Comparison of ENCODE assay signal across 13 cellular contexts in genomic region chr16:68486671-68487495, GRCh38. TPM values are rescaled to one million over a fixed set of nuclear protein-coding genes. Genes with fewer than 3 reads are reported as not detected.
DNase-seq lines count a peak whose midpoint lies in the region; ATAC-seq and TF ChIP-seq lines count a peak whose summit lies in the region.
"Had no signal": no experiment of that assay in that cellular context is flagged by ENCODE, and none has a peak within 500 bp of the region (broad histone marks: within the 10 kb centered on the region; RNA-seq: fewer than 3 reads in every experiment).

No MANE protein-coding gene starts in this region.

- H3K27ac Mint-ChIP-seq in stimulated activated memory B cell treated with anti-CD40 and anti-IgM and Interleukin-4, amounts not matched to agents 10 μg/mL and 1 μg/mL and 100 μg/mL, for 72 hours, result no peak overlapping the region
- H3K27ac Mint-ChIP-seq: memory B cell had no signal

- TF ChIP-seq POLR2A in Peyer's patch (IDR thresholded peaks at IDR 0.05), result no peak

- peaks cover 46% of the 10 kb centered on the region for H3K4me1 ChIP-seq in BLaER1
- H3K4me1 ChIP-seq in HUES48 (ENCODE audit: control insufficient read depth, insufficient read depth, low read length), result peaks cover 15% of the 10 kb centered on the region; the same call in 1 of the 2 replicates
- H3K4me1 ChIP-seq in Peyer's patch, result peaks cover 0 to 41% (median 4%) of the 10 kb centered on the region in 4 donors
- peaks cover 15% of the 10 kb centered on the region for H3K4me1 ChIP-seq in mesodermal cell (ENCODE audit: control insufficient read depth, insufficient read depth, low read length, poor library complexity, severe bottlenecking)

- H3K36me3 ChIP-seq in BLaER1 (no peaks in the 10 kb centered on the region), HUES48 (ENCODE audit: control insufficient read depth, insufficient read depth, low read length) (no peaks in the 10 kb centered on the region), Peyer's patch (no peaks in the 10 kb centered on the region), mesodermal cell (ENCODE audit: control insufficient read depth, insufficient read depth, low read length) (no peaks in the 10 kb centered on the region)
- H3K36me3 ChIP-seq: vagina had no signal

- DNase-seq in Peyer's patch (peak in 2 of 3 donors; percentile 66 to 76), NCI-H524 treated with DMSO at 0.1 percent for 48 hours (lab: John Stamatoyannopoulos, UW) (no peak), NCI-H128 (lab: John Stamatoyannopoulos, UW; ENCODE audit: unreplicated experiment) (no peak), activated gamma-delta T cell (lab: John Stamatoyannopoulos, UW) (no peak)
- DNase-seq: activated CD8-positive, alpha-beta memory T cell treated with anti-CD3 and anti-CD28 coated beads, Interleukin-2, amount 50 U/mL, for 48 hours; GM23248; stimulated activated CD4-positive, alpha-beta T cell treated with anti-CD3 and anti-CD28 coated beads, Interleukin-2, amount 100 ng/mL, for 24 hours had no signal

- no peak for TF ChIP-seq CTCF in Peyer's patch (IDR thresholded peaks at IDR 0.05)

- H3K27me3 ChIP-seq in BLaER1 (no peaks in the 10 kb centered on the region), HUES48 (ENCODE audit: control insufficient read depth, insufficient read depth, low read length) (no peaks in the 10 kb centered on the region), Peyer's patch (no peaks in the 10 kb centered on the region)
- H3K27me3 ChIP-seq: vagina had no signal

- H3K9ac ChIP-seq in BLaER1 (no peak overlapping the region), HUES48 (ENCODE audit: low read depth, low read length) (no peak overlapping the region)
- H3K9ac ChIP-seq: GM23248 had no signal

- H3K4me3 ChIP-seq in BLaER1, result no peak overlapping the region
- H3K4me3 ChIP-seq in HUES48 (ENCODE audit: low read depth, low read length), result no peak overlapping the region
- H3K4me3 ChIP-seq in Peyer's patch, result no peak overlapping the region
- H3K4me3 ChIP-seq in mesodermal cell (ENCODE audit: extremely low read depth, insufficient read depth, low read length, poor library complexity, severe bottlenecking), result no peak overlapping the region
- H3K4me3 ChIP-seq: GM23248, vagina had no signal

- no peaks in the 10 kb centered on the region for H3K9me3 Mint-ChIP-seq in stimulated activated memory B cell treated with anti-CD40 and anti-IgM and Interleukin-4, amounts not matched to agents 10 μg/mL and 1 μg/mL and 100 μg/mL, for 72 hours
- H3K9me3 Mint-ChIP-seq: memory B cell had no signal

- 46 to 63% methylated on average over 6 to 8 of the region's 8 CpGs for WGBS in mesodermal cell (ENCODE audit: insufficient coverage in 2 of 2), 2 experiments

- no peaks in the 10 kb centered on the region for H4K20me1 ChIP-seq in BLaER1

- no peaks in the 10 kb centered on the region for H3K36me3 Mint-ChIP-seq in stimulated activated memory B cell treated with anti-CD40 and anti-IgM and Interleukin-4, amounts not matched to agents 10 μg/mL and 1 μg/mL and 100 μg/mL, for 72 hours
- H3K36me3 Mint-ChIP-seq: memory B cell had no signal

- H3K27ac ChIP-seq in BLaER1 (no peak overlapping the region), HUES48 (ENCODE audit: low read depth, low read length) (peak overlapping the region; percentile 46), Peyer's patch (peak overlapping the region in 3 of 4 donors; percentile 65 to 90 (median 89)), mesodermal cell (ENCODE audit: low read depth, low read length, severe bottlenecking) (peak overlapping the region; percentile 16)
- H3K27ac ChIP-seq: GM23248, vagina had no signal

- H3K27me3 Mint-ChIP-seq in stimulated activated memory B cell treated with anti-CD40 and anti-IgM and Interleukin-4, amounts not matched to agents 10 μg/mL and 1 μg/mL and 100 μg/mL, for 72 hours, result peaks cover 15% of the 10 kb centered on the region

- no peak overlapping the region for H3K4me3 Mint-ChIP-seq in stimulated activated memory B cell treated with anti-CD40 and anti-IgM and Interleukin-4, amounts not matched to agents 10 μg/mL and 1 μg/mL and 100 μg/mL, for 72 hours
- H3K4me3 Mint-ChIP-seq: memory B cell had no signal

- peak overlapping the region; percentile 29 for H3K4me2 ChIP-seq in BLaER1

- peaks cover 21% of the 10 kb centered on the region for H3K4me1 Mint-ChIP-seq in stimulated activated memory B cell treated with anti-CD40 and anti-IgM and Interleukin-4, amounts not matched to agents 10 μg/mL and 1 μg/mL and 100 μg/mL, for 72 hours

- ATAC-seq in stimulated activated memory B cell treated with anti-CD40 and anti-IgM and Interleukin-4, amounts not matched to agents 10 μg/mL and 1 μg/mL and 100 μg/mL, for 72 hours, result no peak

- H3K9me3 ChIP-seq in BLaER1 (0 out of 2 replicates have a peak, but pooled peaks cover 6% of the 10 kb centered on the region), HUES48 (ENCODE audit: control insufficient read depth, insufficient read depth, low read length) (no peaks in the 10 kb centered on the region), Peyer's patch (no peaks in the 10 kb centered on the region), mesodermal cell (ENCODE audit: control insufficient read depth, low read length) (no peaks in the 10 kb centered on the region)
- H3K9me3 ChIP-seq: vagina had no signal

RNA-seq across cellular contexts. Expression of gene SMPD3, which starts 38.6 kb away (rescaled TPM):
- total RNA-seq in Peyer's patch, result 100 to 1,000 TPM in 3 of 4 donors, 10 to 100 TPM in 1; 19.0 to 353 (median 206) TPM
- polyA plus RNA-seq in mesodermal cell (2013, experiment 1 of 2), result 0.44 TPM
- 0.66 TPM for polyA plus RNA-seq in mesodermal cell (2013, experiment 2 of 2)

RNA-seq across cellular contexts. Expression of gene ZFP90, which starts 52.2 kb away (rescaled TPM):
- total RNA-seq in Peyer's patch, result 10 to 100 TPM in 2 of 4 donors, 1 to 10 TPM in 2; 5.4 to 30.5 (median 10.6) TPM
- polyA plus RNA-seq in mesodermal cell (2013, experiment 1 of 2), result 31.4 TPM
- polyA plus RNA-seq in mesodermal cell (2013, experiment 2 of 2), result 37.0 TPM

Comparison
In these comparisons a context has a peak if more than half of its experiments do, and no peak if none do; other contexts are left out.
1. DNase-seq: peak in Peyer's patch (2 of 3); none in NCI-H524 treated with DMSO at 0.1 percent for 48 hours (single experiment), NCI-H128 (single experiment) and activated gamma-delta T cell (single experiment).